Comparison of ENCODE assay signal across 8 cellular contexts in genomic region chr9:136482046-136482792, GRCh38. TPM values are rescaled to one million over a fixed set of nuclear protein-coding genes. Genes with fewer than 3 reads are reported as not detected.
DNase-seq lines count a peak whose midpoint lies in the region; ATAC-seq and TF ChIP-seq lines count a peak whose summit lies in the region.

No MANE protein-coding gene starts in this region.

- WGBS in heart right ventricle, 2 donors = 1% methylated on average over 39 of the region's 39 CpGs
- 0 to 1% (median 0%) methylated on average over 21 to 39 of the region's 39 CpGs for WGBS in adipose tissue, 3 donors

- intact Hi-C loops in heart right ventricle (cut with DNase I) (loop anchor here in 1 of 10 donors (10.0 kb wide), 1 partner anchor 63 kb away; the partner anchor contains the start of gene NOTCH1), Right ventricle myocardium inferior (cut with DNase I) (no loop called here)

- H3K4me1 ChIP-seq in heart right ventricle = peaks cover 8 to 50% (median 26%) of the 10 kb centered on the region in 9 donors
- peaks cover 3% of the 10 kb centered on the region for H3K4me1 ChIP-seq in iPS-18a (ENCODE audit: control insufficient read depth, low read depth, low read length)

- TF ChIP-seq CTCF in heart right ventricle (IDR thresholded peaks at IDR 0.05) = no peak

- peak overlapping the region; percentile 77 to 96 (median 84) for H3K4me3 ChIP-seq in heart right ventricle
- peak overlapping the region; percentile 95 for H3K4me3 ChIP-seq in iPS-18a (ENCODE audit: low read length)

- H3K36me3 ChIP-seq in heart right ventricle = peaks cover 0 to 31% (median 6%) of the 10 kb centered on the region in 9 donors
- H3K36me3 ChIP-seq in iPS-18a (ENCODE audit: control insufficient read depth, low read depth, low read length) = peaks cover 9% of the 10 kb centered on the region

- H3K27ac ChIP-seq in heart right ventricle = peak overlapping the region; percentile 76 to 100 (median 98)
- peak overlapping the region; percentile 94 for H3K27ac ChIP-seq in adipose tissue (ENCODE audit: low read depth, low read length)
- H3K27ac ChIP-seq in iPS-18a (ENCODE audit: low read length) = peak overlapping the region; percentile 77

- DNase-seq in heart right ventricle (no peak), Right ventricle myocardium inferior (ENCODE audit: missing footprints) (no peak), NCI-H69 (lab: John Stamatoyannopoulos, UW) (peak; percentile 69), T-helper 9 cell (no peak), NCI-H2171 (lab: John Stamatoyannopoulos, UW) (no peak)
- peak; percentile 42 for DNase-seq in stimulated activated CD4-positive, alpha-beta T cell treated with anti-CD3 and anti-CD28 coated beads, Interleukin-15, amount 100 ng/mL, for 24 hours

- H3K27me3 ChIP-seq in heart right ventricle (no peaks in the 10 kb centered on the region), iPS-18a (ENCODE audit: control insufficient read depth, insufficient read depth, low read length) (no peaks in the 10 kb centered on the region)

- no peak for ATAC-seq in heart right ventricle
- ATAC-seq in Right ventricle myocardium inferior = no peak

- peak overlapping the region; percentile 90 for H3K9ac ChIP-seq in iPS-18a (ENCODE audit: low read length)

- H3K9me3 ChIP-seq in heart right ventricle (no peaks in the 10 kb centered on the region), iPS-18a (ENCODE audit: control insufficient read depth, low read depth, low read length) (no peaks in the 10 kb centered on the region)

RNA-seq across cellular contexts. Expression of gene SEC16A, which starts 0.6 kb away (rescaled TPM):
- 10 to 100 TPM; 21.9 to 35.9 (median 28.6) TPM for total RNA-seq in heart right ventricle
- polyA plus RNA-seq in heart right ventricle = 10 to 100 TPM; 24.4 to 35.6 TPM
- total RNA-seq in Right ventricle myocardium inferior = 22.3 TPM
- polyA plus RNA-seq in adipose tissue = 10 to 100 TPM; 23.1 to 34.9 (median 30.9) TPM

RNA-seq across cellular contexts. Expression of gene INPP5E, which starts 42.6 kb away (rescaled TPM):
- total RNA-seq in heart right ventricle = 10 to 100 TPM in 3 of 10 donors, 1 to 10 TPM in 7; 7.4 to 12.5 (median 9.3) TPM
- polyA plus RNA-seq in heart right ventricle = 10 to 100 TPM in 1 of 2 donors, 1 to 10 TPM in 1; 6.6 to 16.8 TPM
- total RNA-seq in Right ventricle myocardium inferior = 10.8 TPM
- 10 to 100 TPM in 1 of 3 donors, 1 to 10 TPM in 2; 4.8 to 10.9 (median 9.4) TPM for polyA plus RNA-seq in adipose tissue

Comparison
In these comparisons a context has a peak if more than half of its experiments do, and no peak if none do; other contexts are left out.
1. DNase-seq: peak in NCI-H69 (single experiment) and stimulated activated CD4-positive, alpha-beta T cell treated with anti-CD3 and anti-CD28 coated beads, Interleukin-15, amount 100 ng/mL, for 24 hours (single experiment); none in heart right ventricle (0 of 2), Right ventricle myocardium inferior (single experiment), T-helper 9 cell (single experiment) and NCI-H2171 (single experiment).
2. Peak in every context shown above with its lines, with median percentiles within 50 percentile points of each other: H3K27ac ChIP-seq.